In the genomic region with DNA sequence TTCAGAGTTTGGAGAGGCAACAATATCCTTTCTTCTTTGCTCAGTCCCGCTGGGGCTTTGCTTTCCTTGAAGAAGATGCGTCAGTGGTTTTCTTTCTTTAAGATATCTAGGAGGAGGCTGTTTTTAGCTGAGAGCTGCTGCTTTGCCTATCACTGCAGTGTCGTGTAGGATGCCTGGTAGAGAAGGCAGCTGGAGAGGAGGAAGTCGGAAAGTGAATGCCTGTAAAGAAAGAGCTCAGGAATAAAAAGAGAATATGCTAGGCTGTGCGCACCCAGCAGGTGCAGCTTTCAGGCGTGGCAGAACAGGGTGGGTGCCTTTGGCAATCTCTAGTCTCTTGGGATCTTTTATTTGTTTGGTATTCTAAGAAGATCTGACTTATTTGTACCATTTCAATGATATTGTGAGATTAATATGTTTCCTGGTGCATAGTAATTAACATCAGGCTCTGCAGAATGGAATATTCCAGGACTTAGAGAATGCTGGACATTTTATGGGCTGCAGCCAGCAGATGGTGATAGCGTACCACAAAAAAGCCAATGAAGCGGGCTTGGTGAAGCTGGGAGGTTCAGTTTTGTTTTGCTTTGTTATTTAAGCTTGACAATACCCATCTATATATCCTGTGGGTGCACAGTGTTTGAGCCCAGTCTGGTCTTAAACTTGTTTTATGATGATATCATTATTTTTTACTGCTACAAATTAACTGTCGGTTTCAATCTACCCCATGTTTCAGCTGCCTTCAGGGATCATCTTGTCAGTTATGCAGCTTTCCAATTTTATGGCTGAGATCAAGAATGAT, we compare ENCODE assay signal across 1 cellular context.
TF ChIP-seq lines count a peak whose summit lies in the region.

No MANE protein-coding gene starts in this region.

TF ChIP-seq in HepG2, 621 proteins besides CTCF, POLR2A, EP300 and RAD21 (continued from another document):
- TF ChIP-seq TGIF2 (CRISPR knock-in tag; IDR thresholded peaks at IDR 0.05) (0 out of 2 replicates have a peak, but pooled peaks have one; percentile 39), KDM2A (CRISPR knock-in tag; IDR thresholded peaks at IDR 0.05; ENCODE audit: borderline replicate concordance, low read depth) (no peak), ZFP82 (CRISPR knock-in tag; IDR thresholded peaks at IDR 0.05; ENCODE audit: borderline replicate concordance) (no peak), ELF1 (CRISPR knock-in tag; IDR thresholded peaks at IDR 0.05) (no peak), HES4 (CRISPR knock-in tag; IDR thresholded peaks at IDR 0.05; ENCODE audit: borderline replicate concordance) (no peak)
- TF ChIP-seq, protein P1, sequence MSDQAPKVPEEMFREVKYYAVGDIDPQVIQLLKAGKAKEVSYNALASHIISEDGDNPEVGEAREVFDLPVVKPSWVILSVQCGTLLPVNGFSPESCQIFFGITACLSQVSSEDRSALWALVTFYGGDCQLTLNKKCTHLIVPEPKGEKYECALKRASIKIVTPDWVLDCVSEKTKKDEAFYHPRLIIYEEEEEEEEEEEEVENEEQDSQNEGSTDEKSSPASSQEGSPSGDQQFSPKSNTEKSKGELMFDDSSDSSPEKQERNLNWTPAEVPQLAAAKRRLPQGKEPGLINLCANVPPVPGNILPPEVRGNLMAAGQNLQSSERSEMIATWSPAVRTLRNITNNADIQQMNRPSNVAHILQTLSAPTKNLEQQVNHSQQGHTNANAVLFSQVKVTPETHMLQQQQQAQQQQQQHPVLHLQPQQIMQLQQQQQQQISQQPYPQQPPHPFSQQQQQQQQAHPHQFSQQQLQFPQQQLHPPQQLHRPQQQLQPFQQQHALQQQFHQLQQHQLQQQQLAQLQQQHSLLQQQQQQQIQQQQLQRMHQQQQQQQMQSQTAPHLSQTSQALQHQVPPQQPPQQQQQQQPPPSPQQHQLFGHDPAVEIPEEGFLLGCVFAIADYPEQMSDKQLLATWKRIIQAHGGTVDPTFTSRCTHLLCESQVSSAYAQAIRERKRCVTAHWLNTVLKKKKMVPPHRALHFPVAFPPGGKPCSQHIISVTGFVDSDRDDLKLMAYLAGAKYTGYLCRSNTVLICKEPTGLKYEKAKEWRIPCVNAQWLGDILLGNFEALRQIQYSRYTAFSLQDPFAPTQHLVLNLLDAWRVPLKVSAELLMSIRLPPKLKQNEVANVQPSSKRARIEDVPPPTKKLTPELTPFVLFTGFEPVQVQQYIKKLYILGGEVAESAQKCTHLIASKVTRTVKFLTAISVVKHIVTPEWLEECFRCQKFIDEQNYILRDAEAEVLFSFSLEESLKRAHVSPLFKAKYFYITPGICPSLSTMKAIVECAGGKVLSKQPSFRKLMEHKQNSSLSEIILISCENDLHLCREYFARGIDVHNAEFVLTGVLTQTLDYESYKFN (CRISPR knock-in tag; conservative IDR thresholded peaks at IDR 0.05) = no peak
